ENCODE assay signal across 12 cellular contexts in genomic region chr11:2761131-2762030, GRCh38.
DNase-seq lines count a peak whose midpoint lies in the region; ATAC-seq and TF ChIP-seq lines count a peak whose summit lies in the region.
"Had no signal": no experiment of that assay in that cellular context is flagged by ENCODE, and none has a peak within 500 bp of the region (broad histone marks: within the 10 kb centered on the region; RNA-seq: fewer than 3 reads in every experiment).

No MANE protein-coding gene starts in this region.

- H3K36me3 ChIP-seq in lower lobe of right lung (no peaks in the 10 kb centered on the region), thyroid gland (no peaks in the 10 kb centered on the region)

- no peak overlapping the region for H3K27ac Mint-ChIP-seq in activated T-cell treated with anti-CD3 and anti-CD28 coated beads, Interleukin-2, amount 50 U/mL, for 72 hours

- TF ChIP-seq CTCF in lower lobe of right lung (IDR thresholded peaks at IDR 0.05) (no peak), thyroid gland (IDR thresholded peaks at IDR 0.05) (no peak)

- ATAC-seq in activated T-cell treated with anti-CD3 and anti-CD28 coated beads, Interleukin-2, amount 50 U/mL, for 4 hours: no peak
- no peak for ATAC-seq in activated T-cell treated with anti-CD3 and anti-CD28 coated beads, Interleukin-2, amount 50 U/mL, for 72 hours (replicated peaks in 1 of 2)
- ATAC-seq in lower lobe of right lung (no peak), GM18861 (IDR thresholded peaks at IDR 0.05; ENCODE audit: unreplicated experiment) (no peak), HG02884 (IDR thresholded peaks at IDR 0.05; ENCODE audit: unreplicated experiment) (no peak)
- ATAC-seq: HCT116; naive thymus-derived CD4-positive, alpha-beta T cell had no signal

- 93 to 94% methylated on average over 27 to 28 of the region's 33 CpGs for WGBS in thyroid gland, 2 donors

- TF ChIP-seq POLR2A in thyroid gland (IDR thresholded peaks at IDR 0.05): no peak

- no peaks in the 10 kb centered on the region for H3K4me1 Mint-ChIP-seq in activated T-cell treated with anti-CD3 and anti-CD28 coated beads, Interleukin-2, amount 50 U/mL, for 4 hours (ENCODE audit: low read depth)
- H3K4me1 Mint-ChIP-seq in activated T-cell treated with anti-CD3 and anti-CD28 coated beads, Interleukin-2, amount 50 U/mL, for 72 hours (ENCODE audit: low read depth): no peaks in the 10 kb centered on the region

- H3K27me3 Mint-ChIP-seq in activated T-cell treated with anti-CD3 and anti-CD28 coated beads, Interleukin-2, amount 50 U/mL, for 4 hours (ENCODE audit: low read depth): no peaks in the 10 kb centered on the region
- no peaks in the 10 kb centered on the region for H3K27me3 Mint-ChIP-seq in activated T-cell treated with anti-CD3 and anti-CD28 coated beads, Interleukin-2, amount 50 U/mL, for 72 hours (ENCODE audit: low read depth)

- no peak overlapping the region for H3K4me3 Mint-ChIP-seq in activated T-cell treated with anti-CD3 and anti-CD28 coated beads, Interleukin-2, amount 50 U/mL, for 4 hours
- H3K4me3 Mint-ChIP-seq in activated T-cell treated with anti-CD3 and anti-CD28 coated beads, Interleukin-2, amount 50 U/mL, for 72 hours: no peak overlapping the region
- H3K4me3 Mint-ChIP-seq: naive thymus-derived CD4-positive, alpha-beta T cell had no signal

- H3K4me1 ChIP-seq in lower lobe of right lung (no peaks in the 10 kb centered on the region), thyroid gland (peaks cover 4 to 8% of the 10 kb centered on the region in 2 donors)

- no peak overlapping the region for H3K4me3 ChIP-seq in lower lobe of right lung
- no peak overlapping the region for H3K4me3 ChIP-seq in thyroid gland (replicated peaks in 1 of 3)
- H3K4me3 ChIP-seq: skin epidermis had no signal

- no peaks in the 10 kb centered on the region for H3K9me3 ChIP-seq in lower lobe of right lung
- no peaks in the 10 kb centered on the region for H3K9me3 ChIP-seq in thyroid gland

- H3K27ac ChIP-seq in lower lobe of right lung: no peak overlapping the region
- H3K27ac ChIP-seq in thyroid gland: peak overlapping the region in 1 of 3 donors; percentile 27
- H3K27ac ChIP-seq: skin epidermis had no signal

- peaks cover 3% of the 10 kb centered on the region for H3K9me3 Mint-ChIP-seq in activated T-cell treated with anti-CD3 and anti-CD28 coated beads, Interleukin-2, amount 50 U/mL, for 4 hours
- H3K9me3 Mint-ChIP-seq in activated T-cell treated with anti-CD3 and anti-CD28 coated beads, Interleukin-2, amount 50 U/mL, for 72 hours: peaks cover 0 to 1% of the 10 kb centered on the region in 2 donors

- DNase-seq in activated T-cell treated with anti-CD3 and anti-CD28 coated beads, Interleukin-2, amount 50 U/mL, for 4 hours: peak; percentile 1
- DNase-seq in activated T-cell treated with anti-CD3 and anti-CD28 coated beads, Interleukin-2, amount 50 U/mL, for 72 hours: no peak
- DNase-seq in ecto neural progenitor cell (ENCODE audit: low spot score) (peak; percentile 37), lower lobe of right lung (peak; percentile 36), thyroid gland (peak; percentile 0 to 7), NCI-H226 (no peak)
- DNase-seq: SHP77 had no signal

- no peaks in the 10 kb centered on the region for H3K27me3 ChIP-seq in lower lobe of right lung (ENCODE audit: low read depth)
- no peaks in the 10 kb centered on the region for H3K27me3 ChIP-seq in thyroid gland

- peaks cover 11% of the 10 kb centered on the region for H3K36me3 Mint-ChIP-seq in activated T-cell treated with anti-CD3 and anti-CD28 coated beads, Interleukin-2, amount 50 U/mL, for 4 hours (ENCODE audit: insufficient read depth)
- H3K36me3 Mint-ChIP-seq in activated T-cell treated with anti-CD3 and anti-CD28 coated beads, Interleukin-2, amount 50 U/mL, for 72 hours (ENCODE audit: insufficient read depth in 2 of 2): no peaks in the 10 kb centered on the region

- intact Hi-C loops in lower lobe of right lung (cut with DNase I) (no loop called here), thyroid gland (cut with DNase I) (no loop called here)

Comparison
In these comparisons a context has a peak if more than half of its experiments do, and no peak if none do; other contexts are left out.
1. DNase-seq: peak in activated T-cell treated with anti-CD3 and anti-CD28 coated beads, Interleukin-2, amount 50 U/mL, for 4 hours (single experiment), ecto neural progenitor cell (single experiment), lower lobe of right lung (single experiment) and thyroid gland (2 of 2); none in activated T-cell treated with anti-CD3 and anti-CD28 coated beads, Interleukin-2, amount 50 U/mL, for 72 hours (0 of 2) and NCI-H226 (single experiment).